ENCODE assay signal across 1 cellular context in genomic region chr21:45256912-45257672, GRCh38.
TF ChIP-seq lines count a peak whose summit lies in the region.

No MANE protein-coding gene starts in this region.

TF ChIP-seq in K562, 482 proteins besides CTCF, POLR2A, EP300 and RAD21 (continued from another document and continues in another):
- TF ChIP-seq CREB3L1 (IDR thresholded peaks at IDR 0.05; ENCODE audit: borderline replicate concordance, low read depth) (peak; percentile 96), MBD2 (IDR thresholded peaks at IDR 0.05; ENCODE audit: borderline replicate concordance, low read depth) (peak; percentile 39; the same call in 1 of the 2 replicates), ZNF778 (CRISPR knock-in tag; IDR thresholded peaks at IDR 0.05) (no peak), ESRRA (IDR thresholded peaks at IDR 0.05; ENCODE audit: borderline replicate concordance, low read depth) (peak; percentile 97), FOSL1 (tag; conservative IDR thresholded peaks at IDR 0.05) (peak; percentile 58), DIDO1 (tag; IDR thresholded peaks at IDR 0.05; ENCODE audit: low read depth) (no peak), ZFX (CRISPR knock-in tag; IDR thresholded peaks at IDR 0.05) (peak; percentile 60), CEBPG (CRISPR knock-in tag; IDR thresholded peaks at IDR 0.05) (no peak), CEBPG (tag; conservative IDR thresholded peaks at IDR 0.05 in 1 of 2, IDR thresholded peaks at IDR 0.05 in 1 of 2) (no peak), ARID4B (CRISPR knock-in tag; IDR thresholded peaks at IDR 0.05) (no peak), ZEB2 (IDR thresholded peaks at IDR 0.05) (peak; percentile 58; the same call in 1 of the 2 replicates), ZNF217 (CRISPR knock-in tag; IDR thresholded peaks at IDR 0.05) (no peak), ATF4 (CRISPR knock-in tag; IDR thresholded peaks at IDR 0.05) (no peak), E2F1 (CRISPR knock-in tag; IDR thresholded peaks at IDR 0.05) (no peak), MEIS2 (IDR thresholded peaks at IDR 0.05; ENCODE audit: partially characterized antibody) (peak; percentile 43), ZC3H11A (IDR thresholded peaks at IDR 0.05; ENCODE audit: low read depth, low read length) (no peak), FOXA1 (IDR thresholded peaks at IDR 0.05; ENCODE audit: borderline replicate concordance) (no peak), LCOR (CRISPR knock-in tag; IDR thresholded peaks at IDR 0.05) (no peak), ATF1 (CRISPR knock-in tag; IDR thresholded peaks at IDR 0.05) (no peak), ATF1 (tag; IDR thresholded peaks at IDR 0.05) (peak; percentile 45), MTF1 (CRISPR knock-in tag; IDR thresholded peaks at IDR 0.05; ENCODE audit: borderline replicate concordance) (no peak), ZNF124 (CRISPR knock-in tag; IDR thresholded peaks at IDR 0.05) (no peak), PTBP1 (IDR thresholded peaks at IDR 0.05; ENCODE audit: low read depth, low read length) (no peak), ZNF311 (CRISPR knock-in tag; IDR thresholded peaks at IDR 0.05) (0 out of 2 replicates have a peak, but pooled peaks have one; percentile 46), TEAD4 (IDR thresholded peaks at IDR 0.05; ENCODE audit: low read length) (peak; percentile 99), TEAD4 (CRISPR knock-in tag; IDR thresholded peaks at IDR 0.05; ENCODE audit: borderline replicate concordance) (no peak), CREM (IDR thresholded peaks at IDR 0.05; ENCODE audit: low read depth) (peak; percentile 42; the same call in 1 of the 2 replicates), ZBTB26 (CRISPR knock-in tag; IDR thresholded peaks at IDR 0.05) (no peak), SREBF2 (CRISPR knock-in tag; IDR thresholded peaks at IDR 0.05) (no peak), SFPQ (IDR thresholded peaks at IDR 0.05; ENCODE audit: low read depth, low read length) (no peak), PPARD (CRISPR knock-in tag; IDR thresholded peaks at IDR 0.05) (no peak), GABPB2 (CRISPR knock-in tag; conservative IDR thresholded peaks at IDR 0.05) (no peak), ETV1 (tag; conservative IDR thresholded peaks at IDR 0.05; ENCODE audit: low read depth) (peak; percentile 87), TCF3 (CRISPR knock-in tag; IDR thresholded peaks at IDR 0.05) (peak; percentile 98), CAMTA2 (CRISPR knock-in tag; conservative IDR thresholded peaks at IDR 0.05) (no peak), HDAC2 (IDR thresholded peaks at IDR 0.05) (peak; percentile 97), DMBX1 (CRISPR knock-in tag; IDR thresholded peaks at IDR 0.05; ENCODE audit: borderline replicate concordance) (peak; percentile 89), BMI1 (IDR thresholded peaks at IDR 0.05; ENCODE audit: low read length) (no peak), SMAD1 (IDR thresholded peaks at IDR 0.05; ENCODE audit: low read depth, low read length, partially characterized antibody) (no peak), ZNF518B (CRISPR knock-in tag; IDR thresholded peaks at IDR 0.05) (no peak), ZNF436 (CRISPR knock-in tag; IDR thresholded peaks at IDR 0.05) (no peak), DPF2 (IDR thresholded peaks at IDR 0.05) (peak; percentile 95), PCBP2 (IDR thresholded peaks at IDR 0.05; ENCODE audit: low read depth, low read length, poor library complexity, severe bottlenecking) (no peak), RCOR1 (IDR thresholded peaks at IDR 0.05; ENCODE audit: borderline replicate concordance in 1 of 2, low read depth in 2 of 2, low read length in 2 of 2) (peak; percentile 98 to 100)
- TF ChIP-seq, protein P1, sequence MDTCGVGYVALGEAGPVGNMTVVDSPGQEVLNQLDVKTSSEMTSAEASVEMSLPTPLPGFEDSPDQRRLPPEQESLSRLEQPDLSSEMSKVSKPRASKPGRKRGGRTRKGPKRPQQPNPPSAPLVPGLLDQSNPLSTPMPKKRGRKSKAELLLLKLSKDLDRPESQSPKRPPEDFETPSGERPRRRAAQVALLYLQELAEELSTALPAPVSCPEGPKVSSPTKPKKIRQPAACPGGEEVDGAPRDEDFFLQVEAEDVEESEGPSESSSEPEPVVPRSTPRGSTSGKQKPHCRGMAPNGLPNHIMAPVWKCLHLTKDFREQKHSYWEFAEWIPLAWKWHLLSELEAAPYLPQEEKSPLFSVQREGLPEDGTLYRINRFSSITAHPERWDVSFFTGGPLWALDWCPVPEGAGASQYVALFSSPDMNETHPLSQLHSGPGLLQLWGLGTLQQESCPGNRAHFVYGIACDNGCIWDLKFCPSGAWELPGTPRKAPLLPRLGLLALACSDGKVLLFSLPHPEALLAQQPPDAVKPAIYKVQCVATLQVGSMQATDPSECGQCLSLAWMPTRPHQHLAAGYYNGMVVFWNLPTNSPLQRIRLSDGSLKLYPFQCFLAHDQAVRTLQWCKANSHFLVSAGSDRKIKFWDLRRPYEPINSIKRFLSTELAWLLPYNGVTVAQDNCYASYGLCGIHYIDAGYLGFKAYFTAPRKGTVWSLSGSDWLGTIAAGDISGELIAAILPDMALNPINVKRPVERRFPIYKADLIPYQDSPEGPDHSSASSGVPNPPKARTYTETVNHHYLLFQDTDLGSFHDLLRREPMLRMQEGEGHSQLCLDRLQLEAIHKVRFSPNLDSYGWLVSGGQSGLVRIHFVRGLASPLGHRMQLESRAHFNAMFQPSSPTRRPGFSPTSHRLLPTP (IDR thresholded peaks at IDR 0.05; ENCODE audit: borderline replicate concordance, extremely low read depth, insufficient read length) = no peak
- TF ChIP-seq, protein P2, sequence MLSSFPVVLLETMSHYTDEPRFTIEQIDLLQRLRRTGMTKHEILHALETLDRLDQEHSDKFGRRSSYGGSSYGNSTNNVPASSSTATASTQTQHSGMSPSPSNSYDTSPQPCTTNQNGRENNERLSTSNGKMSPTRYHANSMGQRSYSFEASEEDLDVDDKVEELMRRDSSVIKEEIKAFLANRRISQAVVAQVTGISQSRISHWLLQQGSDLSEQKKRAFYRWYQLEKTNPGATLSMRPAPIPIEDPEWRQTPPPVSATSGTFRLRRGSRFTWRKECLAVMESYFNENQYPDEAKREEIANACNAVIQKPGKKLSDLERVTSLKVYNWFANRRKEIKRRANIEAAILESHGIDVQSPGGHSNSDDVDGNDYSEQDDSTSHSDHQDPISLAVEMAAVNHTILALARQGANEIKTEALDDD (IDR thresholded peaks at IDR 0.05) = no peak
- TF ChIP-seq, protein P3, sequence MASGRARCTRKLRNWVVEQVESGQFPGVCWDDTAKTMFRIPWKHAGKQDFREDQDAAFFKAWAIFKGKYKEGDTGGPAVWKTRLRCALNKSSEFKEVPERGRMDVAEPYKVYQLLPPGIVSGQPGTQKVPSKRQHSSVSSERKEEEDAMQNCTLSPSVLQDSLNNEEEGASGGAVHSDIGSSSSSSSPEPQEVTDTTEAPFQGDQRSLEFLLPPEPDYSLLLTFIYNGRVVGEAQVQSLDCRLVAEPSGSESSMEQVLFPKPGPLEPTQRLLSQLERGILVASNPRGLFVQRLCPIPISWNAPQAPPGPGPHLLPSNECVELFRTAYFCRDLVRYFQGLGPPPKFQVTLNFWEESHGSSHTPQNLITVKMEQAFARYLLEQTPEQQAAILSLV (tag; IDR thresholded peaks at IDR 0.05) = no peak
